Comparison of ENCODE assay signal across 8 cellular contexts in genomic region chr1:164588388-164589341, GRCh38. TPM values are rescaled to one million over a fixed set of nuclear protein-coding genes. Genes with fewer than 3 reads are reported as not detected.
DNase-seq lines count a peak whose midpoint lies in the region; ATAC-seq and TF ChIP-seq lines count a peak whose summit lies in the region.

No MANE protein-coding gene starts in this region.

- DNase-seq in DMS 273 (lab: John Stamatoyannopoulos, UW; ENCODE audit: unreplicated experiment) (peak; percentile 94), Peyer's patch (peak in 1 of 3 donors; percentile 69), glutamatergic neuron (no peak), posterior vena cava (ENCODE audit: low spot score) (peak; percentile 90), MV-4-11 (lab: John Stamatoyannopoulos, UW) (no peak)
- no peak for DNase-seq in activated CD4-positive, alpha-beta T cell treated with anti-CD3 and anti-CD28 coated beads for 36 hours

- POLR2A ChIA-PET in activated CD4-positive, alpha-beta T cell treated with anti-CD3 and anti-CD28 coated beads for 36 hours (lab: Charles Lee) = no interaction called here

- ATAC-seq in GM18861 (IDR thresholded peaks at IDR 0.05; ENCODE audit: unreplicated experiment) (no peak), GM21515 (IDR thresholded peaks at IDR 0.05; ENCODE audit: unreplicated experiment) (no peak)
- no peak for ATAC-seq in activated CD4-positive, alpha-beta T cell treated with anti-CD3 and anti-CD28 coated beads for 36 hours

- peaks cover 0 to 22% (median 0%) of the 10 kb centered on the region in 4 donors for H3K4me1 ChIP-seq in Peyer's patch

- H3K4me3 ChIP-seq in Peyer's patch = peak overlapping the region in 2 of 4 donors; percentile 11 to 38

- TF ChIP-seq CTCF in Peyer's patch (IDR thresholded peaks at IDR 0.05) = no peak
- TF ChIP-seq CTCF in glutamatergic neuron (IDR thresholded peaks at IDR 0.05; ENCODE audit: partially characterized antibody, unreplicated experiment) = no peak

- CTCF ChIA-PET in activated CD4-positive, alpha-beta T cell treated with anti-CD3 and anti-CD28 coated beads for 36 hours (lab: Charles Lee) = no interaction called here

- H3K4me3 Mint-ChIP-seq in glutamatergic neuron (ENCODE audit: unreplicated experiment) = peak overlapping the region; percentile 47
- no peak overlapping the region for H3K4me3 Mint-ChIP-seq in activated CD4-positive, alpha-beta T cell treated with anti-CD3 and anti-CD28 coated beads for 36 hours

- H3K27me3 ChIP-seq in Peyer's patch = no peaks in the 10 kb centered on the region

- peak overlapping the region; percentile 31 to 88 (median 42) for H3K27ac ChIP-seq in Peyer's patch

- H3K9me3 Mint-ChIP-seq in glutamatergic neuron (ENCODE audit: unreplicated experiment) = peaks cover 4% of the 10 kb centered on the region
- no peaks in the 10 kb centered on the region for H3K9me3 Mint-ChIP-seq in activated CD4-positive, alpha-beta T cell treated with anti-CD3 and anti-CD28 coated beads for 36 hours (ENCODE audit: low read depth)

- no peaks in the 10 kb centered on the region for H3K36me3 Mint-ChIP-seq in glutamatergic neuron (ENCODE audit: unreplicated experiment)
- no peaks in the 10 kb centered on the region for H3K36me3 Mint-ChIP-seq in activated CD4-positive, alpha-beta T cell treated with anti-CD3 and anti-CD28 coated beads for 36 hours (ENCODE audit: low read depth)

- intact Hi-C loops in posterior vena cava (cut with DNase I) = no loop called here
- intact Hi-C loops in activated CD4-positive, alpha-beta T cell treated with anti-CD3 and anti-CD28 coated beads for 36 hours (cut with DNase I, micrococcal nuclease) = no loop called here

- no peak for TF ChIP-seq POLR2A in Peyer's patch (IDR thresholded peaks at IDR 0.05)

- H3K27ac Mint-ChIP-seq in glutamatergic neuron (ENCODE audit: unreplicated experiment) = peak overlapping the region; percentile 57
- H3K27ac Mint-ChIP-seq in activated CD4-positive, alpha-beta T cell treated with anti-CD3 and anti-CD28 coated beads for 36 hours = no peak overlapping the region

- H3K27me3 Mint-ChIP-seq in glutamatergic neuron (ENCODE audit: unreplicated experiment) = no peaks in the 10 kb centered on the region
- peaks cover 10% of the 10 kb centered on the region for H3K27me3 Mint-ChIP-seq in activated CD4-positive, alpha-beta T cell treated with anti-CD3 and anti-CD28 coated beads for 36 hours

- no peaks in the 10 kb centered on the region for H3K36me3 ChIP-seq in Peyer's patch

- H3K4me1 Mint-ChIP-seq in glutamatergic neuron (ENCODE audit: low read depth, unreplicated experiment) = peaks cover 36% of the 10 kb centered on the region
- H3K4me1 Mint-ChIP-seq in activated CD4-positive, alpha-beta T cell treated with anti-CD3 and anti-CD28 coated beads for 36 hours = no peaks in the 10 kb centered on the region

- no peaks in the 10 kb centered on the region for H3K9me3 ChIP-seq in Peyer's patch

RNA-seq across cellular contexts. Expression of gene PBX1, which starts 29.7 kb away (rescaled TPM):
- total RNA-seq in Peyer's patch = 10 to 100 TPM; 20.6 to 57.5 (median 40.4) TPM
- total RNA-seq in glutamatergic neuron (ENCODE audit: unreplicated experiment) = 98.7 TPM
- total RNA-seq in posterior vena cava = 100 to 1,000 TPM in 1 of 2 donors, 10 to 100 TPM in 1; 84.2 to 146 TPM
- under 1 TPM; 0.18 to 0.37 TPM for total RNA-seq in activated CD4-positive, alpha-beta T cell treated with anti-CD3 and anti-CD28 coated beads for 36 hours

Comparison
In these comparisons a context has a peak if more than half of its experiments do, and no peak if none do; other contexts are left out.
1. DNase-seq: peak in DMS 273 (single experiment) and posterior vena cava (single experiment); none in glutamatergic neuron (single experiment), MV-4-11 (single experiment) and activated CD4-positive, alpha-beta T cell treated with anti-CD3 and anti-CD28 coated beads for 36 hours (single experiment).
2. RNA of gene PBX1, which starts 29.7 kb away (total RNA-seq): 84.2 to 146 TPM in posterior vena cava, 98.7 TPM in glutamatergic neuron (single experiment) and 20.6 to 57.5 TPM in Peyer's patch; 0.18 to 0.37 TPM in activated CD4-positive, alpha-beta T cell treated with anti-CD3 and anti-CD28 coated beads for 36 hours; every median in the first group is over 10 times any median in the second.